ENCODE assay signal across 1 cellular context in genomic region chr3:64859625-64860590, GRCh38.
TF ChIP-seq lines count a peak whose summit lies in the region.

No MANE protein-coding gene starts in this region.

TF ChIP-seq in H1, 55 proteins besides CTCF, POLR2A, EP300 and RAD21:
- no peak for TF ChIP-seq SRF (IDR thresholded peaks at IDR 0.05; ENCODE audit: low read depth, low read length)
- no peak for TF ChIP-seq SIN3A (conservative IDR thresholded peaks at IDR 0.05 in 1 of 2, IDR thresholded peaks at IDR 0.05 in 1 of 2; ENCODE audit: low read depth in 1 of 2, low read length in 2 of 2)
- TF ChIP-seq GABPA (IDR thresholded peaks at IDR 0.05; ENCODE audit: borderline replicate concordance, insufficient read depth, low read length), result no peak
- TF ChIP-seq SP1 (IDR thresholded peaks at IDR 0.05; ENCODE audit: low read depth, low read length), result no peak
- TF ChIP-seq CHD2 (IDR thresholded peaks at IDR 0.05; ENCODE audit: low read length), result no peak
- TF ChIP-seq CEBPB (IDR thresholded peaks at IDR 0.05; ENCODE audit: low read depth, low read length), result no peak
- no peak for TF ChIP-seq CHD7 (IDR thresholded peaks at IDR 0.05; ENCODE audit: insufficient replicate concordance, low read length)
